1 cellular context compared by ENCODE assay signal in genomic region chr11:44528103-44528502, GRCh38.
TF ChIP-seq lines count a peak whose summit lies in the region.

No MANE protein-coding gene starts in this region.

TF ChIP-seq in K562, 482 proteins besides CTCF, POLR2A, EP300 and RAD21 (continued from another document and continues in another):
- TF ChIP-seq CHD7 (IDR thresholded peaks at IDR 0.05; ENCODE audit: low read depth, low read length) (no peak), CHD1 (IDR thresholded peaks at IDR 0.05; ENCODE audit: low read length) (no peak), L3MBTL2 (IDR thresholded peaks at IDR 0.05) (peak; percentile 20; the same call in 1 of the 2 replicates), PRMT5 (CRISPR knock-in tag; IDR thresholded peaks at IDR 0.05) (no peak), ZNF133 (CRISPR knock-in tag; IDR thresholded peaks at IDR 0.05) (no peak), ZNF655 (CRISPR knock-in tag; IDR thresholded peaks at IDR 0.05) (no peak), JUN (IDR thresholded peaks at IDR 0.05; ENCODE audit: borderline replicate concordance, low read depth, low read length) (peak; percentile 51; the same call in 1 of the 2 replicates), JUN (CRISPR knock-in tag; IDR thresholded peaks at IDR 0.05; ENCODE audit: borderline replicate concordance) (no peak), ZNF592 (IDR thresholded peaks at IDR 0.05) (peak; percentile 81), ARID1B (IDR thresholded peaks at IDR 0.05) (peak; percentile 55), FOXA3 (CRISPR knock-in tag; conservative IDR thresholded peaks at IDR 0.05 in 1 of 2, IDR thresholded peaks at IDR 0.05 in 1 of 2) (no peak), FOXM1 (IDR thresholded peaks at IDR 0.05; ENCODE audit: low read depth) (no peak), FOXM1 (CRISPR knock-in tag; IDR thresholded peaks at IDR 0.05; ENCODE audit: low read depth) (no peak), ATF7 (IDR thresholded peaks at IDR 0.05) (peak; percentile 25; the same call in 1 of the 2 replicates), NR2C1 (IDR thresholded peaks at IDR 0.05) (no peak), NR2C1 (tag; IDR thresholded peaks at IDR 0.05) (peak; percentile 74), TBP (optimal IDR thresholded peaks at IDR 0.05; ENCODE audit: low read depth, low read length) (no peak), ILK (tag; IDR thresholded peaks at IDR 0.05; ENCODE audit: borderline replicate concordance, low read depth) (no peak), KAT2B (IDR thresholded peaks at IDR 0.05; ENCODE audit: low read depth, low read length) (no peak), E2F6 (IDR thresholded peaks at IDR 0.05; ENCODE audit: borderline replicate concordance in 1 of 2, extremely low read depth in 1 of 2, insufficient read depth in 1 of 2, insufficient read length in 1 of 2, low read depth in 1 of 2, low read length in 1 of 2, poor library complexity in 1 of 2, severe bottlenecking in 1 of 2) (peak in 1 of 2 experiments; percentile 55), TSC22D4 (tag; IDR thresholded peaks at IDR 0.05) (no peak), ATF1 (CRISPR knock-in tag; IDR thresholded peaks at IDR 0.05) (no peak), ATF1 (tag; IDR thresholded peaks at IDR 0.05) (no peak), NONO (IDR thresholded peaks at IDR 0.05; ENCODE audit: low read depth in 2 of 2, low read length in 1 of 2) (no peak), ZNF583 (CRISPR knock-in tag; IDR thresholded peaks at IDR 0.05) (no peak), THRAP3 (IDR thresholded peaks at IDR 0.05; ENCODE audit: borderline replicate concordance) (no peak), YY1 (IDR thresholded peaks at IDR 0.05; ENCODE audit: borderline replicate concordance in 1 of 3, control insufficient read depth in 1 of 3, extremely low read depth in 1 of 3, insufficient read depth in 3 of 3, insufficient read length in 1 of 3, insufficient replicate concordance in 2 of 3, low read depth in 1 of 3, low read length in 2 of 3) (peak in 1 of 3 experiments; percentile 19), PCBP1 (IDR thresholded peaks at IDR 0.05; ENCODE audit: low read depth, low read length, poor library complexity, severe bottlenecking) (no peak), TRIM24 (IDR thresholded peaks at IDR 0.05) (no peak; a peak in 1 of 4 replicates), THRA (IDR thresholded peaks at IDR 0.05) (no peak), E2F4 (CRISPR knock-in tag; IDR thresholded peaks at IDR 0.05; ENCODE audit: low read depth) (no peak), ZNF239 (CRISPR knock-in tag; IDR thresholded peaks at IDR 0.05) (no peak), GTF2A2 (tag; IDR thresholded peaks at IDR 0.05) (no peak), CBX1 (IDR thresholded peaks at IDR 0.05; ENCODE audit: low read depth) (no peak), DPF2 (IDR thresholded peaks at IDR 0.05) (peak; percentile 38; the same call in 1 of the 2 replicates), MNT (conservative IDR thresholded peaks at IDR 0.05) (no peak; a peak in 1 of 4 replicates), BRF2 (IDR thresholded peaks at IDR 0.05; ENCODE audit: borderline replicate concordance, insufficient read depth, insufficient read length) (no peak)
